ENCODE assay signal across 12 cellular contexts in the genomic region with DNA sequence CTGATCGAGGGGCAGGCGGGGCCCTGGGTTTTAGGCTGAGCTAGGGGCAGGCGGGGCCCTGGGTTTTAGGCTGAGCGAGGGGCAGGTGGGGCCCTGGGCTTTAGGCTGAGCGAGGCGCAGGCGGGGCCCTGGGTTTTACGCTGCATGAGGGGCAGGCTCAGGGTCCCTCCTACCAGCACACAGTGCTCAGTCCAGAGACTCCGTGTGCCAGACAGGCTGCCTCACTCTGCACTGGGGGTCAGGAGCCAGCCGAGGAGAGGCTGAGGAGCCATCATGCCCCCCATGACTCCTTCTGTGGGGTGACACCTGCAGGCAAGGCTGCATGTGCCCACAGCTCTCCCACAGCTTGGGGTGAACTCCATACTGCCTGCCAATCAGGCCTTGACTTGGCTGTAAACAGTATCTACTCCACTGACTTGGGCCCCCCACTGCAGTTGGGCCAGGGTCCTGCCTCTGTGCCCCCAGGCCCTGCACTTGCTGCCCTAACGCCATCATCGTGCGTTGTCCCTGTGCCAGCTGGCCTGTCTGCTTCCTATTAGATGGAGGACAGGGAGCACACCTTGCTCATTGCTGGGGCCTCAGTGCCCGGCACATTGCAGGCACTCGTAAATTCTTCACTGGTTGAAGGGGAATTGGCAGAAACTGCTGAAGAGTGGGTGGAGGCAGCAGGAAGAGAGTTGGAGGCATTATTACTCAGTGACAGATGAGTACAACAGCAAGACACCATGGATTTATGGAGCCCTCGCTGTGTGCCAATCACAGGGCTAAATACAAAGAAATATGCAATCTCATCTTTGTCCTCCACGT.
DNase-seq lines count a peak whose midpoint lies in the region; ATAC-seq and TF ChIP-seq lines count a peak whose summit lies in the region.
"Had no signal": no experiment of that assay in that cellular context is flagged by ENCODE, and none has a peak within 500 bp of the region (broad histone marks: within the 10 kb centered on the region; RNA-seq: fewer than 3 reads in every experiment).

No MANE protein-coding gene starts in this region.

- no peaks in the 10 kb centered on the region for H3K9me2 ChIP-seq in GM23248 (ENCODE audit: insufficient read depth)

- no peaks in the 10 kb centered on the region for H3K9me3 ChIP-seq in GM23248 (ENCODE audit: low read depth)

- ATAC-seq in HG02588 (IDR thresholded peaks at IDR 0.05; ENCODE audit: unreplicated experiment): no peak
- ATAC-seq: T-helper 17 cell had no signal

- DNase-seq in GM23248 (peak; percentile 24), NOMO-1 treated with dmso at 0.1 percent for 144 hours (lab: John Stamatoyannopoulos, UW; ENCODE audit: unreplicated experiment) (peak; percentile 17), fibroblast of mammary gland (ENCODE audit: low read depth) (peak; percentile 42), putamen (ENCODE audit: low spot score) (peak; percentile 29), medulla oblongata (ENCODE audit: extremely low spot score) (no peak), NCI-H1930 (lab: John Stamatoyannopoulos, UW) (no peak)
- DNase-seq: CD8-positive, alpha-beta memory T cell; NCI-H146; retina; stimulated activated CD4-positive, alpha-beta T cell treated with anti-CD3 and anti-CD28 coated beads, Interleukin-4, amount 100 ng/mL, for 4 hours; T-helper 17 cell had no signal

- H3K27ac ChIP-seq in GM23248: no peak overlapping the region

- no peaks in the 10 kb centered on the region for H3K79me2 ChIP-seq in GM23248 (ENCODE audit: insufficient read depth)

- WGBS in GM23248 (ENCODE audit: low coverage in 1 of 2, low lambda C conversion rate in 2 of 2, missing lambda C conversion rate in 2 of 2), 2 experiments: 55 to 77% methylated on average over 8 to 17 of the region's 17 CpGs

- H3K27me3 ChIP-seq in GM23248 (replicated peaks; ENCODE audit: insufficient read depth): no peaks in the 10 kb centered on the region

- H2AFZ ChIP-seq in GM23248: no peak overlapping the region

- H3F3A ChIP-seq in GM23248 (ENCODE audit: insufficient read depth): no peaks in the 10 kb centered on the region

- H3K36me3 ChIP-seq in GM23248 (ENCODE audit: low read depth): no peaks in the 10 kb centered on the region

- H4K20me1 ChIP-seq in GM23248 (ENCODE audit: insufficient read depth): no peaks in the 10 kb centered on the region

- no peak overlapping the region for H3K9ac ChIP-seq in GM23248

- peaks cover 7% of the 10 kb centered on the region; the same call in 1 of the 2 replicates for H3K4me1 ChIP-seq in GM23248 (ENCODE audit: insufficient read depth)

- in situ Hi-C loops in GM23248 (cut with MboI): no loop called here

- H3K4me2 ChIP-seq in GM23248 (ENCODE audit: unreplicated experiment): no peak overlapping the region

- TF ChIP-seq CTCF in fibroblast of mammary gland (conservative IDR thresholded peaks at IDR 0.05; ENCODE audit: control insufficient read depth, insufficient read depth, low read depth, low read length): no peak

- H3K4me3 ChIP-seq in GM23248 (no peak overlapping the region), fibroblast of mammary gland (ENCODE audit: control insufficient read depth, low read depth, low read length) (no peak overlapping the region)

Comparison
In these comparisons a context has a peak if more than half of its experiments do, and no peak if none do; other contexts are left out.
1. DNase-seq: peak in GM23248 (single experiment), NOMO-1 treated with dmso at 0.1 percent for 144 hours (single experiment), fibroblast of mammary gland (single experiment) and putamen (single experiment); none in medulla oblongata (single experiment) and NCI-H1930 (0 of 2).